In the genomic region with DNA sequence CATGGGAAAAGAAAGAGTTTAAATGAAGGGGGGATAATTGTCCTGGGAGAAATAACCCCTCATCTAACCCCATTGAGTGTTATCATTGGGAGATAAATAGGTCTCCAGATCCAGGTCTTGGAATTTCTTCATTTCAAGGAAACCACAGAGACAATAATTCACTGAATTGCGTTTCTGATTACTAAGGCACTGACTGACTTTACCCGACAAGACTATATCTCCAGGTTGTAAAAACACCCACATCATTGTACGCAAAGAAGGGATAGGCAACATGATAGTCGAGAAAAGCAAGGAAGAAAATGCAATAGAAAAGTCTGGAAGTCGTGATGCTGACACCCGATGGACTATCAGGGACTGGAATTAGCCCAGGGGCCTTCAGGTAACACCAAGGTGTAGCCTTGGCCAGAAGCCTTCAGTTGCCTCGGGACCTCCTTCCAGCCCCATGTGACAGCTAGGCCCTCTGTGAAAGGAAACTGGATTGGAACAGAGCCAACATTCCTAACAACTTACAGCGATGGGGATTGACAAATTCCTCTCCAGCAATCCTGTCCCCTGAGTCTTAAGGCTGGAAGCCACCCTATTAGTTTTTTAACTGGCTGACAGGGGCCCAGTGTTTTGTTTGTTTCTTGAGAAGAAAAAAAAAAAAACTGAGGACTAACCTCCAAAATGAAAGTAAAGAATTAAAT, we compare ENCODE assay signal across 1 cellular context.
TF ChIP-seq lines count a peak whose summit lies in the region.

No MANE protein-coding gene starts in this region.

TF ChIP-seq in WTC11, 78 proteins besides CTCF, POLR2A, EP300 and RAD21 (continued from another document):
- TF ChIP-seq, protein P1, sequence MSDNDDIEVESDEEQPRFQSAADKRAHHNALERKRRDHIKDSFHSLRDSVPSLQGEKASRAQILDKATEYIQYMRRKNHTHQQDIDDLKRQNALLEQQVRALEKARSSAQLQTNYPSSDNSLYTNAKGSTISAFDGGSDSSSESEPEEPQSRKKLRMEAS (CRISPR knock-in tag; IDR thresholded peaks at IDR 0.05), result no peak
- TF ChIP-seq ZSCAN18 (CRISPR knock-in tag; IDR thresholded peaks at IDR 0.05), result no peak
- TF ChIP-seq, protein P2, sequence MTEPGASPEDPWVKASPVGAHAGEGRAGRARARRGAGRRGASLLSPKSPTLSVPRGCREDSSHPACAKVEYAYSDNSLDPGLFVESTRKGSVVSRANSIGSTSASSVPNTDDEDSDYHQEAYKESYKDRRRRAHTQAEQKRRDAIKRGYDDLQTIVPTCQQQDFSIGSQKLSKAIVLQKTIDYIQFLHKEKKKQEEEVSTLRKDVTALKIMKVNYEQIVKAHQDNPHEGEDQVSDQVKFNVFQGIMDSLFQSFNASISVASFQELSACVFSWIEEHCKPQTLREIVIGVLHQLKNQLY (CRISPR knock-in tag; IDR thresholded peaks at IDR 0.05), result no peak
